9 cellular contexts compared by ENCODE assay signal in genomic region chr5:100706796-100707195, GRCh38.
DNase-seq lines count a peak whose midpoint lies in the region; ATAC-seq and TF ChIP-seq lines count a peak whose summit lies in the region.
"Had no signal": no experiment of that assay in that cellular context is flagged by ENCODE, and none has a peak within 500 bp of the region (broad histone marks: within the 10 kb centered on the region; RNA-seq: fewer than 3 reads in every experiment).

No MANE protein-coding gene starts in this region.

- intact Hi-C loops in CD4-positive, alpha-beta T cell (cut with DNase I, micrococcal nuclease), result no loop called here

- no peak for DNase-seq in CD4-positive, alpha-beta T cell
- DNase-seq in left lobe of liver (ENCODE audit: low spot score), result no peak
- no peak for DNase-seq in SHP77 (lab: John Stamatoyannopoulos, UW)
- DNase-seq in activated CD4-positive, alpha-beta T cell treated with anti-CD3 and anti-CD28 coated beads for 48 hours, result no peak
- DNase-seq in stimulated activated CD4-positive, alpha-beta T cell treated with anti-CD3 and anti-CD28 coated beads, Interleukin-4, amount 100 ng/mL, for 1 hour, result no peak
- no peak for DNase-seq in NCI-H446 treated with DMSO at 0.1 percent for 48 hours (lab: John Stamatoyannopoulos, UW)

- ATAC-seq in CD4-positive, alpha-beta T cell (ENCODE audit: poor library complexity), result no peak
- ATAC-seq in HG03095 (IDR thresholded peaks at IDR 0.05; ENCODE audit: unreplicated experiment) (peak; percentile 65), SK-N-SH treated with all-trans-retinoic acid at 6 μM for 48 hours (0 out of 3 replicates have a peak, but pooled peaks have one; percentile 31), left lobe of liver (peak; percentile 37)

- no peaks in the 10 kb centered on the region for H3K27me3 Mint-ChIP-seq in CD4-positive, alpha-beta T cell

- POLR2A ChIA-PET in CD4-positive, alpha-beta T cell (lab: Charles Lee), result no interaction called here

- peaks cover 6% of the 10 kb centered on the region for H3K4me1 Mint-ChIP-seq in CD4-positive, alpha-beta T cell (ENCODE audit: low read depth)

- no peaks in the 10 kb centered on the region for H3K36me3 Mint-ChIP-seq in CD4-positive, alpha-beta T cell (ENCODE audit: low read depth)

- CTCF ChIA-PET in CD4-positive, alpha-beta T cell (lab: Charles Lee), result no interaction called here

- H3K27me3 ChIP-seq in CD4-positive, alpha-beta T cell (ENCODE audit: control insufficient read depth, insufficient read depth, low read length), result no peaks in the 10 kb centered on the region

- no peaks in the 10 kb centered on the region for H3K9me3 Mint-ChIP-seq in CD4-positive, alpha-beta T cell

- H3K4me3 Mint-ChIP-seq in CD4-positive, alpha-beta T cell, result no peak overlapping the region

- peak; percentile 25 for TF ChIP-seq CTCF in CD4-positive, alpha-beta T cell (IDR thresholded peaks at IDR 0.05)

- no peaks in the 10 kb centered on the region for H3K9me3 ChIP-seq in CD4-positive, alpha-beta T cell (ENCODE audit: control insufficient read depth, low read length)

- H3K27ac Mint-ChIP-seq in CD4-positive, alpha-beta T cell, result no peak overlapping the region

- H3K27ac ChIP-seq in CD4-positive, alpha-beta T cell (ENCODE audit: low read depth, low read length), result no peak overlapping the region
- H3K27ac ChIP-seq: parathyroid adenoma had no signal

TF ChIP-seq in SK-N-SH treated with all-trans-retinoic acid at 6 μM for 48 hours, 23 proteins besides CTCF, POLR2A, EP300 and RAD21:
- no peak for TF ChIP-seq ISL1 (CRISPR knock-in tag; IDR thresholded peaks at IDR 0.05)
- TF ChIP-seq POU6F1 (CRISPR knock-in tag; IDR thresholded peaks at IDR 0.05; ENCODE audit: borderline replicate concordance, low read depth), result no peak
- no peak for TF ChIP-seq ZFP3 (CRISPR knock-in tag; IDR thresholded peaks at IDR 0.05)
- no peak for TF ChIP-seq RARB (CRISPR knock-in tag; IDR thresholded peaks at IDR 0.05)
- TF ChIP-seq GLIS3 (CRISPR knock-in tag; IDR thresholded peaks at IDR 0.05), result no peak
- no peak for TF ChIP-seq BACH2 (CRISPR knock-in tag; IDR thresholded peaks at IDR 0.05; ENCODE audit: borderline replicate concordance)
- TF ChIP-seq PPARA (CRISPR knock-in tag; IDR thresholded peaks at IDR 0.05; ENCODE audit: borderline replicate concordance), result no peak
- TF ChIP-seq ZNF565 (CRISPR knock-in tag; conservative IDR thresholded peaks at IDR 0.05; ENCODE audit: low read depth), result no peak
- TF ChIP-seq ZNF70 (CRISPR knock-in tag; IDR thresholded peaks at IDR 0.05), result no peak
- TF ChIP-seq OSR1 (CRISPR knock-in tag; IDR thresholded peaks at IDR 0.05), result no peak
- no peak for TF ChIP-seq ZC3H10 (CRISPR knock-in tag; IDR thresholded peaks at IDR 0.05)
- TF ChIP-seq CSDC2 (CRISPR knock-in tag; IDR thresholded peaks at IDR 0.05), result no peak
- no peak for TF ChIP-seq TCF4 (CRISPR knock-in tag; IDR thresholded peaks at IDR 0.05; ENCODE audit: borderline replicate concordance)
